22 cellular contexts compared by ENCODE assay signal in the genomic region with DNA sequence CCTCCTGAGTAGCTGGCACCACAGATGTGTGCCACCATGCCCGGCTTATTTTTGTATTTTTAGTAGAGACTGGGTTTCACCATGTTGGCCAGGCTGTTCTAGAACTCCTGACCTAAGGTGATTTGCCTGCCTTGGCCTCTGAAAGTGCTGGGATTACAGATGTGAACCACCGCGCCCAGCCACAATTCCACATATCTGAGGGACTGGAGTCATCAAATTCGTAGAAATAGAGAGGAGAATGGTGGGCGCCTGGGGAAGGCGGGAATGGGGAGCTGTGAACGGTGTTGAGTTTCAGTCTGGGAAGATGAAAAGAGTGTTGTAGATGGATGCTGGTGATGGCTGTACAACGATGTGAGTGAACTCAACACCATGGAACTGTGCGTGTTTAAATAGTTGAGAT. TPM values are rescaled to one million over a fixed set of nuclear protein-coding genes. Genes with fewer than 3 reads are reported as not detected.
DNase-seq lines count a peak whose midpoint lies in the region; ATAC-seq, FAIRE-seq and TF ChIP-seq lines count a peak whose summit lies in the region.
"Had no signal": no experiment of that assay in that cellular context is flagged by ENCODE, and none has a peak within 500 bp of the region (broad histone marks: within the 10 kb centered on the region; RNA-seq: fewer than 3 reads in every experiment).

No MANE protein-coding gene starts in this region.

- H3K4me1 Mint-ChIP-seq in progenitor cell of endocrine pancreas (ENCODE audit: low read depth): peaks cover 21% of the 10 kb centered on the region
- H3K4me1 Mint-ChIP-seq: GM23338 had no signal

- no peak for TF ChIP-seq POLR2A in H54 (IDR thresholded peaks at IDR 0.05; ENCODE audit: low read depth, low read length)

- peaks cover 7% of the 10 kb centered on the region for H3K9me3 Mint-ChIP-seq in progenitor cell of endocrine pancreas (ENCODE audit: low read depth)
- H3K9me3 Mint-ChIP-seq: HFFc6 had no signal

- FAIRE-seq in GM19239 (lab: Jason Lieb, UNC): no peak
- FAIRE-seq in H54 (lab: Jason Lieb, UNC): no peak
- FAIRE-seq: GM12892 had no signal

- ATAC-seq in left lobe of liver: no peak
- ATAC-seq: GM23338 had no signal

- peak; percentile 18 for DNase-seq in activated CD8-positive, alpha-beta memory T cell treated with anti-CD3 and anti-CD28 coated beads, Interleukin-2, amount 50 U/mL, for 48 hours
- DNase-seq in activated CD8-positive, alpha-beta memory T cell treated with anti-CD3 and anti-CD28 coated beads, Interleukin-2, amount 50 U/mL, for 4 hours: no peak
- DNase-seq in left lobe of liver (ENCODE audit: low spot score) (peak; percentile 6), progenitor cell of endocrine pancreas (ENCODE audit: low spot score, unreplicated experiment) (no peak), GM19239 (ENCODE audit: insufficient read length, low spot score) (no peak), H54 (ENCODE audit: insufficient read length, low spot score) (no peak), mucosa of gallbladder (ENCODE audit: low spot score) (no peak)
- DNase-seq: C1 segment of cervical spinal cord; Calu3; CD4-positive, alpha-beta memory T cell; COR-L47; DMS53; DMS79 treated with DMSO at 0.1 percent for 48 hours; GF-D8; HFFc6 had no signal

- peak overlapping the region; percentile 7 for H3K27ac Mint-ChIP-seq in progenitor cell of endocrine pancreas
- H3K27ac Mint-ChIP-seq: CD4-positive, alpha-beta memory T cell; GM23338; HFFc6 had no signal

- H3K36me3 Mint-ChIP-seq in progenitor cell of endocrine pancreas (ENCODE audit: insufficient read depth): no peaks in the 10 kb centered on the region
- H3K36me3 Mint-ChIP-seq: CD4-positive, alpha-beta memory T cell had no signal

- TF ChIP-seq CTCF in progenitor cell of endocrine pancreas (IDR thresholded peaks at IDR 0.05; ENCODE audit: unreplicated experiment): no peak

- H3K4me3 Mint-ChIP-seq in progenitor cell of endocrine pancreas (ENCODE audit: low read depth): no peak overlapping the region
- H3K4me3 Mint-ChIP-seq: CD4-positive, alpha-beta memory T cell; HFFc6 had no signal

- peaks cover 7% of the 10 kb centered on the region for H3K27me3 Mint-ChIP-seq in progenitor cell of endocrine pancreas

RNA-seq across cellular contexts. Expression of a gene that starts 1.9 kb away (rescaled TPM):
- 0.03 TPM for total RNA-seq in left lobe of liver
- total RNA-seq in progenitor cell of endocrine pancreas: 9.3 and 10.3 TPM in 2 replicates
- total RNA-seq in mucosa of gallbladder: 16.3 TPM
- total RNA-seq: A172, A673, Daoy, G401, H4, HFFc6 had no signal

RNA-seq across cellular contexts. Expression of a gene that starts 59.1 kb away (rescaled TPM):
- total RNA-seq in left lobe of liver: 9.7 TPM
- total RNA-seq in progenitor cell of endocrine pancreas: 21.3 and 23.1 TPM in 2 replicates
- total RNA-seq in mucosa of gallbladder: 25.2 TPM

Comparison
In these comparisons a context has a peak if more than half of its experiments do, and no peak if none do; other contexts are left out.
1. DNase-seq: peak in activated CD8-positive, alpha-beta memory T cell treated with anti-CD3 and anti-CD28 coated beads, Interleukin-2, amount 50 U/mL, for 48 hours (single experiment) and left lobe of liver (single experiment); none in activated CD8-positive, alpha-beta memory T cell treated with anti-CD3 and anti-CD28 coated beads, Interleukin-2, amount 50 U/mL, for 4 hours (single experiment), progenitor cell of endocrine pancreas (single experiment), GM19239 (single experiment), H54 (single experiment) and mucosa of gallbladder (single experiment).
2. RNA of a gene that starts 1.9 kb away (total RNA-seq): 16.3 TPM in mucosa of gallbladder (single experiment) and 9.3 to 10.3 TPM in progenitor cell of endocrine pancreas; 0.03 TPM in left lobe of liver (single experiment); every median in the first group is over 10 times any median in the second.